Comparison of ENCODE assay signal across 8 cellular contexts in genomic region chr14:102314242-102315011, GRCh38. TPM values are rescaled to one million over a fixed set of nuclear protein-coding genes. Genes with fewer than 3 reads are reported as not detected.
DNase-seq lines count a peak whose midpoint lies in the region; ATAC-seq and TF ChIP-seq lines count a peak whose summit lies in the region.

No MANE protein-coding gene starts in this region.

- in situ Hi-C loops in Caki2 (cut with HindIII; ENCODE audit: low pct_unique_long_range_greater_than_20kb, low sequenced_read_pairs) = no loop called here

- H3K4me3 ChIP-seq in HUES64 (ENCODE audit: low read length) (peak overlapping the region; percentile 64), PC-3 (ENCODE audit: low read length) (peak overlapping the region; percentile 67), fibroblast of pulmonary artery (replicated peaks; ENCODE audit: low read depth, low read length) (peak overlapping the region; percentile 58)

- H3F3A ChIP-seq in PC-3 (ENCODE audit: low read length, unreplicated experiment) = no peaks in the 10 kb centered on the region

- H3K4me2 ChIP-seq in PC-3 (ENCODE audit: low read length) = peak overlapping the region; percentile 91

- H3K9me2 ChIP-seq in PC-3 (replicated peaks; ENCODE audit: low read length) = no peaks in the 10 kb centered on the region

- no peaks in the 10 kb centered on the region for H3K36me3 Mint-ChIP-seq in activated T-helper 1 cell treated with anti-CD3 and anti-CD28 coated beads, Interleukin-12 subunit alpha, Interleukin-12 subunit beta, Interleukin-2, Interleukin-4 antibody, amounts not matched to agents 30 ng/mL and 10 ng/mL and 1 ng/mL, durations not matched to agents 14 hours and 24 hours and 36 hours (ENCODE audit: low read depth)
- H3K36me3 Mint-ChIP-seq in natural killer cell treated with Interleukin-12 subunit alpha and Interleukin-12 subunit beta and Interleukin-15 and Interleukin-18, amount 100 ng/mL, for 72 hours = no peaks in the 10 kb centered on the region

- ATAC-seq in GM21360 (IDR thresholded peaks at IDR 0.05; ENCODE audit: unreplicated experiment) (peak; percentile 57), PC-3 (peak; percentile 43)
- ATAC-seq in natural killer cell treated with Interleukin-12 subunit alpha and Interleukin-12 subunit beta and Interleukin-15 and Interleukin-18, amount 100 ng/mL, for 72 hours = peak; percentile 83 to 84

- 8% methylated on average over 52 of the region's 52 CpGs for WGBS in HUES64

- intact Hi-C loops in PC-3 (cut with micrococcal nuclease) = loop anchor here (1.0 to 10.0 kb wide), 6 partner anchors 79 to 342 kb away; partner anchors contain the start of gene WDR20
- intact Hi-C loops in activated T-helper 1 cell treated with anti-CD3 and anti-CD28 coated beads, Interleukin-12 subunit alpha, Interleukin-12 subunit beta, Interleukin-2, Interleukin-4 antibody, amounts not matched to agents 30 ng/mL and 10 ng/mL and 1 ng/mL, durations not matched to agents 14 hours and 24 hours and 36 hours (cut with micrococcal nuclease) = loop anchor here (1.0 to 10.0 kb wide), 12 partner anchors 9 to 607 kb away; partner anchors contain the start of genes HSP90AA1, MOK, PPP2R5C and RCOR1

- H3K27me3 ChIP-seq in HUES64 (ENCODE audit: insufficient read depth, low read length) (peaks cover 13% of the 10 kb centered on the region), PC-3 (ENCODE audit: low read length) (no peaks in the 10 kb centered on the region)

- POLR2A ChIA-PET in PC-3 (lab: Charles Lee; ENCODE audit: unreplicated experiment) = interaction anchor here (0.6 kb wide), 1 partner anchor 100 kb away, joined by 5 read pairs; no protein-coding TSS in a partner anchor

- H3K36me3 ChIP-seq in HUES64 (ENCODE audit: insufficient read depth, low read length) (no peaks in the 10 kb centered on the region), PC-3 (ENCODE audit: low read depth, low read length) (no peaks in the 10 kb centered on the region)

- H3K27ac ChIP-seq in HUES64 (ENCODE audit: low read depth, low read length) = no peak overlapping the region
- peak overlapping the region; percentile 57 for H3K27ac ChIP-seq in PC-3 (ENCODE audit: low read length)

- no peaks in the 10 kb centered on the region for H3K9me3 Mint-ChIP-seq in activated T-helper 1 cell treated with anti-CD3 and anti-CD28 coated beads, Interleukin-12 subunit alpha, Interleukin-12 subunit beta, Interleukin-2, Interleukin-4 antibody, amounts not matched to agents 30 ng/mL and 10 ng/mL and 1 ng/mL, durations not matched to agents 14 hours and 24 hours and 36 hours
- no peaks in the 10 kb centered on the region for H3K9me3 Mint-ChIP-seq in natural killer cell treated with Interleukin-12 subunit alpha and Interleukin-12 subunit beta and Interleukin-15 and Interleukin-18, amount 100 ng/mL, for 72 hours

- peaks cover 3% of the 10 kb centered on the region for H3K27me3 Mint-ChIP-seq in activated T-helper 1 cell treated with anti-CD3 and anti-CD28 coated beads, Interleukin-12 subunit alpha, Interleukin-12 subunit beta, Interleukin-2, Interleukin-4 antibody, amounts not matched to agents 30 ng/mL and 10 ng/mL and 1 ng/mL, durations not matched to agents 14 hours and 24 hours and 36 hours (ENCODE audit: insufficient read depth)
- H3K27me3 Mint-ChIP-seq in natural killer cell treated with Interleukin-12 subunit alpha and Interleukin-12 subunit beta and Interleukin-15 and Interleukin-18, amount 100 ng/mL, for 72 hours = no peaks in the 10 kb centered on the region

- peak overlapping the region; percentile 95 for H2AFZ ChIP-seq in PC-3 (ENCODE audit: low read length)

- peaks cover 19% of the 10 kb centered on the region for H3K79me2 ChIP-seq in PC-3 (ENCODE audit: low read length)

- DNase-seq in Caki2 (ENCODE audit: low read depth) (peak; percentile 69), PC-3 (peak; percentile 78), fibroblast of pulmonary artery (ENCODE audit: low read depth) (peak; percentile 87)
- peak; percentile 75 for DNase-seq in activated T-helper 1 cell treated with anti-CD3 and anti-CD28 coated beads, Interleukin-12 subunit alpha, Interleukin-12 subunit beta, Interleukin-2, Interleukin-4 antibody, amounts not matched to agents 30 ng/mL and 10 ng/mL and 1 ng/mL, durations not matched to agents 14 hours and 24 hours and 36 hours (ENCODE audit: low spot score)
- DNase-seq in natural killer cell treated with Interleukin-12 subunit alpha and Interleukin-12 subunit beta and Interleukin-15 and Interleukin-18, amount 100 ng/mL, for 72 hours (ENCODE audit: low spot score) = peak; percentile 83
- DNase-seq in stimulated activated naive CD4-positive, alpha-beta T cell (lab: John Stamatoyannopoulos, UW) = peak; percentile 54 to 82 (median 72)

- peak overlapping the region; percentile 90 for H3K4me3 Mint-ChIP-seq in activated T-helper 1 cell treated with anti-CD3 and anti-CD28 coated beads, Interleukin-12 subunit alpha, Interleukin-12 subunit beta, Interleukin-2, Interleukin-4 antibody, amounts not matched to agents 30 ng/mL and 10 ng/mL and 1 ng/mL, durations not matched to agents 14 hours and 24 hours and 36 hours
- peak overlapping the region; percentile 97 for H3K4me3 Mint-ChIP-seq in natural killer cell treated with Interleukin-12 subunit alpha and Interleukin-12 subunit beta and Interleukin-15 and Interleukin-18, amount 100 ng/mL, for 72 hours

- TF ChIP-seq CTCF in PC-3 (conservative IDR thresholded peaks at IDR 0.05; ENCODE audit: low read depth, low read length) = peak; percentile 98
- peak; percentile 76 for TF ChIP-seq CTCF in fibroblast of pulmonary artery (IDR thresholded peaks at IDR 0.05; ENCODE audit: low read length, missing control alignments)

- H3K4me1 ChIP-seq in HUES64 (ENCODE audit: insufficient read depth, low read length) (peaks cover 6% of the 10 kb centered on the region; the same call in 1 of the 2 replicates), PC-3 (ENCODE audit: insufficient read depth, low read length) (peaks cover 48% of the 10 kb centered on the region)

- H3K9ac ChIP-seq in HUES64 (ENCODE audit: low read depth, low read length) (peak overlapping the region; percentile 11; the same call in 1 of the 2 replicates), PC-3 (ENCODE audit: low read length) (peak overlapping the region; percentile 73)

- H4K20me1 ChIP-seq in PC-3 (ENCODE audit: low read length) = no peaks in the 10 kb centered on the region

- H3K4me1 Mint-ChIP-seq in activated T-helper 1 cell treated with anti-CD3 and anti-CD28 coated beads, Interleukin-12 subunit alpha, Interleukin-12 subunit beta, Interleukin-2, Interleukin-4 antibody, amounts not matched to agents 30 ng/mL and 10 ng/mL and 1 ng/mL, durations not matched to agents 14 hours and 24 hours and 36 hours (ENCODE audit: low read depth) = peaks cover 46% of the 10 kb centered on the region
- H3K4me1 Mint-ChIP-seq in natural killer cell treated with Interleukin-12 subunit alpha and Interleukin-12 subunit beta and Interleukin-15 and Interleukin-18, amount 100 ng/mL, for 72 hours (ENCODE audit: low read depth in 2 of 2) = peaks cover 42 to 45% of the 10 kb centered on the region in 2 donors

- H3K9me3 ChIP-seq in HUES64 (ENCODE audit: insufficient read depth, low read depth, low read length) (no peaks in the 10 kb centered on the region), PC-3 (ENCODE audit: low read length) (no peaks in the 10 kb centered on the region)

- CTCF ChIA-PET in PC-3 (lab: Charles Lee) = interaction anchor here (0.6 to 1.5 kb wide), 7 partner anchors 9 to 215 kb away, joined by 3 to 9 read pairs (median 4); partner anchors contain the start of gene MOK

- H3K27ac Mint-ChIP-seq in activated T-helper 1 cell treated with anti-CD3 and anti-CD28 coated beads, Interleukin-12 subunit alpha, Interleukin-12 subunit beta, Interleukin-2, Interleukin-4 antibody, amounts not matched to agents 30 ng/mL and 10 ng/mL and 1 ng/mL, durations not matched to agents 14 hours and 24 hours and 36 hours = peak overlapping the region; percentile 84
- H3K27ac Mint-ChIP-seq in natural killer cell treated with Interleukin-12 subunit alpha and Interleukin-12 subunit beta and Interleukin-15 and Interleukin-18, amount 100 ng/mL, for 72 hours = peak overlapping the region; percentile 69 to 75

- no TSS peak for BruUV-seq in PC-3 (replicated peaks; lab: Mats Ljungman, UMichigan)

RNA-seq across cellular contexts. Expression of gene ZNF839, which starts 5.1 kb away (rescaled TPM):
- total RNA-seq in Caki2 (2014; rRNA removed; shearing (Covaris generic); ENCODE audit: low replicate concordance) = 7.5 and 11.5 TPM in 2 replicates
- 6.9 TPM for polyA plus RNA-seq in HUES64 (2013, experiment 1 of 2)
- 10.3 TPM for polyA plus RNA-seq in HUES64 (2013, experiment 2 of 2)
- total RNA-seq in PC-3 (2014; rRNA removed) = 13.2 and 20.5 TPM in 2 replicates
- 17.7 and 19.5 TPM in 2 replicates for total RNA-seq in activated T-helper 1 cell treated with anti-CD3 and anti-CD28 coated beads, Interleukin-12 subunit alpha, Interleukin-12 subunit beta, Interleukin-2, Interleukin-4 antibody, amounts not matched to agents 30 ng/mL and 10 ng/mL and 1 ng/mL, durations not matched to agents 14 hours and 24 hours and 36 hours
- 10 to 100 TPM; 10.5 to 23.8 TPM for total RNA-seq in natural killer cell treated with Interleukin-12 subunit alpha and Interleukin-12 subunit beta and Interleukin-15 and Interleukin-18, amount 100 ng/mL, for 72 hours

RNA-seq across cellular contexts. Expression of gene MOK, which starts 9.5 kb away (rescaled TPM):
- total RNA-seq in Caki2 (2014; rRNA removed; shearing (Covaris generic); ENCODE audit: low replicate concordance) = 41.9 and 116 TPM in 2 replicates
- 3.4 TPM for polyA plus RNA-seq in HUES64 (2013, experiment 1 of 2)
- polyA plus RNA-seq in HUES64 (2013, experiment 2 of 2) = 3.3 TPM
- 106 and 108 TPM in 2 replicates for total RNA-seq in PC-3 (2014; rRNA removed)
- 6.0 and 7.0 TPM in 2 replicates for total RNA-seq in activated T-helper 1 cell treated with anti-CD3 and anti-CD28 coated beads, Interleukin-12 subunit alpha, Interleukin-12 subunit beta, Interleukin-2, Interleukin-4 antibody, amounts not matched to agents 30 ng/mL and 10 ng/mL and 1 ng/mL, durations not matched to agents 14 hours and 24 hours and 36 hours
- total RNA-seq in natural killer cell treated with Interleukin-12 subunit alpha and Interleukin-12 subunit beta and Interleukin-15 and Interleukin-18, amount 100 ng/mL, for 72 hours = 1 to 10 TPM; 3.0 to 5.9 TPM

RNA-seq across cellular contexts. Expression of gene CINP, which starts 48.3 kb away (rescaled TPM):
- total RNA-seq in Caki2 (2014; rRNA removed; shearing (Covaris generic); ENCODE audit: low replicate concordance) = 30.6 and 48.4 TPM in 2 replicates
- polyA plus RNA-seq in HUES64 (2013, experiment 1 of 2) = 31.7 TPM
- 34.2 TPM for polyA plus RNA-seq in HUES64 (2013, experiment 2 of 2)
- total RNA-seq in PC-3 (2014; rRNA removed) = 76.9 and 83.6 TPM in 2 replicates
- 39.6 and 42.5 TPM in 2 replicates for total RNA-seq in activated T-helper 1 cell treated with anti-CD3 and anti-CD28 coated beads, Interleukin-12 subunit alpha, Interleukin-12 subunit beta, Interleukin-2, Interleukin-4 antibody, amounts not matched to agents 30 ng/mL and 10 ng/mL and 1 ng/mL, durations not matched to agents 14 hours and 24 hours and 36 hours
- 10 to 100 TPM; 38.5 to 39.1 TPM for total RNA-seq in natural killer cell treated with Interleukin-12 subunit alpha and Interleukin-12 subunit beta and Interleukin-15 and Interleukin-18, amount 100 ng/mL, for 72 hours

RNA-seq across cellular contexts. Expression of gene TECPR2, which starts 48.3 kb away (rescaled TPM):
- 2.0 and 10.3 TPM in 2 replicates for total RNA-seq in Caki2 (2014; rRNA removed; shearing (Covaris generic); ENCODE audit: low replicate concordance)
- 7.9 TPM for polyA plus RNA-seq in HUES64 (2013, experiment 1 of 2)
- 10.0 TPM for polyA plus RNA-seq in HUES64 (2013, experiment 2 of 2)
- 15.7 and 16.7 TPM in 2 replicates for total RNA-seq in PC-3 (2014; rRNA removed)
- 9.5 and 10.1 TPM in 2 replicates for total RNA-seq in activated T-helper 1 cell treated with anti-CD3 and anti-CD28 coated beads, Interleukin-12 subunit alpha, Interleukin-12 subunit beta, Interleukin-2, Interleukin-4 antibody, amounts not matched to agents 30 ng/mL and 10 ng/mL and 1 ng/mL, durations not matched to agents 14 hours and 24 hours and 36 hours
- total RNA-seq in natural killer cell treated with Interleukin-12 subunit alpha and Interleukin-12 subunit beta and Interleukin-15 and Interleukin-18, amount 100 ng/mL, for 72 hours = 10 to 100 TPM; 12.2 to 17.2 TPM
